ENCODE assay signal across 11 cellular contexts in genomic region chr7:39811161-39811614, GRCh38.
DNase-seq lines count a peak whose midpoint lies in the region; ATAC-seq and TF ChIP-seq lines count a peak whose summit lies in the region.
"Had no signal": no experiment of that assay in that cellular context is flagged by ENCODE, and none has a peak within 500 bp of the region (broad histone marks: within the 10 kb centered on the region; RNA-seq: fewer than 3 reads in every experiment).

No MANE protein-coding gene starts in this region.

- DNase-seq in EH (ENCODE audit: low read depth) = peak; percentile 45
- DNase-seq in NCI-H1417 (lab: John Stamatoyannopoulos, UW) = peak; percentile 60 to 93 (median 74)
- DNase-seq in T1000 (lab: John Stamatoyannopoulos, UW) = peak; percentile 20
- peak; percentile 61 for DNase-seq in islet precursor cell
- no peak for DNase-seq in activated CD4-positive, CD25-positive, alpha-beta regulatory T cell treated with anti-CD3 and anti-CD28 coated beads, Interleukin-2, amount 50 U/mL, for 72 hours
- no peak for DNase-seq in right atrium auricular region (ENCODE audit: low spot score)
- DNase-seq in ecto neural progenitor cell (ENCODE audit: low spot score) = no peak
- DNase-seq: activated CD4-positive, alpha-beta T cell treated with anti-CD3 and anti-CD28 coated beads, Interleukin-2, amount 10 ng/mL, durations not matched to agents 7 days and 5 days; activated naive CD8-positive, alpha-beta T cell treated with anti-CD3 and anti-CD28 coated beads, Interleukin-2, amount 10 ng/mL, durations not matched to agents 7 days and 5 days; NCI-H446 treated with DMSO at 0.1 percent for 48 hours had no signal

- no peaks in the 10 kb centered on the region for H3K9me3 ChIP-seq in right atrium auricular region

- no peaks in the 10 kb centered on the region for H3K36me3 ChIP-seq in right atrium auricular region

- H3K4me1 ChIP-seq in right atrium auricular region = peaks cover 0 to under 1% of the 10 kb centered on the region in 2 donors

- no peak overlapping the region for H3K4me3 ChIP-seq in right atrium auricular region

- TF ChIP-seq CTCF in right atrium auricular region (IDR thresholded peaks at IDR 0.05) = no peak

- no peak for ATAC-seq in GM19467 (IDR thresholded peaks at IDR 0.05; ENCODE audit: unreplicated experiment)

- no peaks in the 10 kb centered on the region for H3K27me3 ChIP-seq in right atrium auricular region

- H3K27ac ChIP-seq in right atrium auricular region = no peak overlapping the region

Comparison
In these comparisons a context has a peak if more than half of its experiments do, and no peak if none do; other contexts are left out.
1. DNase-seq: peak in EH (single experiment), NCI-H1417 (3 of 3), T1000 (single experiment) and islet precursor cell (single experiment); none in activated CD4-positive, CD25-positive, alpha-beta regulatory T cell treated with anti-CD3 and anti-CD28 coated beads, Interleukin-2, amount 50 U/mL, for 72 hours (single experiment), right atrium auricular region (single experiment) and ecto neural progenitor cell (single experiment).